Comparison of ENCODE assay signal across 11 cellular contexts in genomic region chr15:60563539-60564404, GRCh38.
DNase-seq lines count a peak whose midpoint lies in the region; ATAC-seq and TF ChIP-seq lines count a peak whose summit lies in the region.
"Had no signal": no experiment of that assay in that cellular context is flagged by ENCODE, and none has a peak within 500 bp of the region (broad histone marks: within the 10 kb centered on the region; RNA-seq: fewer than 3 reads in every experiment).

No MANE protein-coding gene starts in this region.

- peaks cover 35% of the 10 kb centered on the region for H3K36me3 Mint-ChIP-seq in activated CD4-positive, alpha-beta T cell treated with anti-CD3 and anti-CD28 coated beads, Interleukin-2, amount 10 ng/mL, durations not matched to agents 24 days and 14 days (ENCODE audit: low read depth)
- no peaks in the 10 kb centered on the region for H3K36me3 Mint-ChIP-seq in natural killer cell

- intact Hi-C loops in activated CD4-positive, alpha-beta T cell treated with anti-CD3 and anti-CD28 coated beads, Interleukin-2, amount 10 ng/mL, durations not matched to agents 24 days and 14 days (cut with micrococcal nuclease): no loop called here
- intact Hi-C loops in natural killer cell (cut with micrococcal nuclease): no loop called here
- intact Hi-C loops in adrenal gland (cut with DNase I): no loop called here

- peak overlapping the region; percentile 53 for H3K27ac Mint-ChIP-seq in activated CD4-positive, alpha-beta T cell treated with anti-CD3 and anti-CD28 coated beads, Interleukin-2, amount 10 ng/mL, durations not matched to agents 24 days and 14 days
- peak overlapping the region; percentile 78 to 85 for H3K27ac Mint-ChIP-seq in natural killer cell

- no peak for TF ChIP-seq CTCF in natural killer cell (IDR thresholded peaks at IDR 0.05)
- TF ChIP-seq CTCF in adrenal gland (IDR thresholded peaks at IDR 0.05): no peak

- 86 to 90% (median 88%) methylated on average over 4 of the region's 4 CpGs for WGBS in adrenal gland, 4 donors

- H3K4me3 Mint-ChIP-seq in activated CD4-positive, alpha-beta T cell treated with anti-CD3 and anti-CD28 coated beads, Interleukin-2, amount 10 ng/mL, durations not matched to agents 24 days and 14 days: peak overlapping the region; percentile 26
- peak overlapping the region; percentile 75 for H3K4me3 Mint-ChIP-seq in natural killer cell

- no peaks in the 10 kb centered on the region for H3K9me3 ChIP-seq in adrenal gland (replicated peaks in 1 of 3)

- no peaks in the 10 kb centered on the region for H3K27me3 Mint-ChIP-seq in activated CD4-positive, alpha-beta T cell treated with anti-CD3 and anti-CD28 coated beads, Interleukin-2, amount 10 ng/mL, durations not matched to agents 24 days and 14 days
- no peaks in the 10 kb centered on the region for H3K27me3 Mint-ChIP-seq in natural killer cell (ENCODE audit: low read depth in 2 of 2)

- TF ChIP-seq POLR2A in adrenal gland (IDR thresholded peaks at IDR 0.05): no peak

- peaks cover 9 to 36% of the 10 kb centered on the region in 2 donors for H3K4me1 ChIP-seq in adrenal gland (replicated peaks in 1 of 2)

- H3K9me3 Mint-ChIP-seq in activated CD4-positive, alpha-beta T cell treated with anti-CD3 and anti-CD28 coated beads, Interleukin-2, amount 10 ng/mL, durations not matched to agents 24 days and 14 days: no peaks in the 10 kb centered on the region
- no peaks in the 10 kb centered on the region for H3K9me3 Mint-ChIP-seq in natural killer cell

- peak; percentile 43 for ATAC-seq in GM21576 (IDR thresholded peaks at IDR 0.05; ENCODE audit: unreplicated experiment)
- peak; percentile 39 for ATAC-seq in HG03558 (IDR thresholded peaks at IDR 0.05; ENCODE audit: extremely low read depth, unreplicated experiment)
- peak; percentile 73 to 81 (median 76) for ATAC-seq in natural killer cell

- no peaks in the 10 kb centered on the region for H3K36me3 ChIP-seq in adrenal gland (replicated peaks in 1 of 2)

- H3K4me1 Mint-ChIP-seq in activated CD4-positive, alpha-beta T cell treated with anti-CD3 and anti-CD28 coated beads, Interleukin-2, amount 10 ng/mL, durations not matched to agents 24 days and 14 days: peaks cover 48% of the 10 kb centered on the region
- H3K4me1 Mint-ChIP-seq in natural killer cell: peaks cover 69 to 70% of the 10 kb centered on the region in 2 donors

- no peaks in the 10 kb centered on the region for H3K27me3 ChIP-seq in adrenal gland

- H3K27ac ChIP-seq in adrenal gland: no peak overlapping the region

- DNase-seq in activated CD4-positive, alpha-beta T cell treated with anti-CD3 and anti-CD28 coated beads, Interleukin-2, amount 10 ng/mL, durations not matched to agents 24 days and 14 days: peak; percentile 83
- DNase-seq in activated CD4-positive, alpha-beta T cell treated with anti-CD3 and anti-CD28 coated beads, Interleukin-2, amount 50 U/mL, for 48 hours: no peak
- no peak for DNase-seq in natural killer cell
- DNase-seq in SKM-1 (lab: John Stamatoyannopoulos, UW; ENCODE audit: unreplicated experiment): no peak
- DNase-seq in H4 (ENCODE audit: low spot score): no peak
- no peak for DNase-seq in adrenal gland
- DNase-seq: activated CD4-positive, CD25-positive, alpha-beta regulatory T cell treated with anti-CD3 and anti-CD28 coated beads, Interleukin-2, amount 50 U/mL, for 72 hours; cerebellar nuclear complex; NCI-H510A had no signal

- H3K4me3 ChIP-seq in adrenal gland: no peak overlapping the region
